Comparison of ENCODE assay signal across 1 cellular context in genomic region chr1:114511048-114511785, GRCh38.
TF ChIP-seq lines count a peak whose summit lies in the region.

Gene TRIM33 (minus strand): TSS chr1:114511203. CDS start chr1:114511076, 127 bp downstream.

TF ChIP-seq in GM12878, 131 proteins besides CTCF, POLR2A, EP300 and RAD21 (continued from another document and continues in another):
- TF ChIP-seq ATF2 (IDR thresholded peaks at IDR 0.05; ENCODE audit: low read length) (no peak), ZNF622 (IDR thresholded peaks at IDR 0.05) (no peak), JUND (IDR thresholded peaks at IDR 0.05; ENCODE audit: low read depth, low read length) (no peak), RCOR1 (conservative IDR thresholded peaks at IDR 0.05; ENCODE audit: low read depth, low read length) (no peak), HDAC6 (IDR thresholded peaks at IDR 0.05; ENCODE audit: unreplicated experiment) (no peak), ZZZ3 (IDR thresholded peaks at IDR 0.05; ENCODE audit: control insufficient read depth, insufficient read length, low read depth) (no peak), IKZF1 (conservative IDR thresholded peaks at IDR 0.05) (peak; percentile 51), ZSCAN29 (IDR thresholded peaks at IDR 0.05) (no peak), RUNX3 (IDR thresholded peaks at IDR 0.05; ENCODE audit: low read length) (no peak; the same call in 1 of the 2 replicates), BACH1 (IDR thresholded peaks at IDR 0.05; ENCODE audit: borderline replicate concordance) (peak; percentile 29; the same call in 1 of the 2 replicates), SUZ12 (IDR thresholded peaks at IDR 0.05; ENCODE audit: unreplicated experiment) (no peak), PKNOX1 (IDR thresholded peaks at IDR 0.05) (peak; percentile 48; the same call in 1 of the 2 replicates), PRDM15 (CRISPR knock-in tag; IDR thresholded peaks at IDR 0.05) (no peak), SP1 (IDR thresholded peaks at IDR 0.05; ENCODE audit: low read depth, low read length) (peak; percentile 40), KLF5 (IDR thresholded peaks at IDR 0.05; ENCODE audit: partially characterized antibody) (no peak), NFYA (IDR thresholded peaks at IDR 0.05; ENCODE audit: borderline replicate concordance, low read depth, low read length) (no peak), ZNF207 (IDR thresholded peaks at IDR 0.05; ENCODE audit: borderline replicate concordance) (peak; percentile 95), ASH2L (IDR thresholded peaks at IDR 0.05; ENCODE audit: borderline replicate concordance, low read depth) (no peak; the same call in 1 of the 2 replicates), TCF12 (IDR thresholded peaks at IDR 0.05; ENCODE audit: low read depth, low read length) (peak; percentile 25; the same call in 1 of the 2 replicates), ZNF24 (IDR thresholded peaks at IDR 0.05) (no peak), GABPA (IDR thresholded peaks at IDR 0.05; ENCODE audit: low read depth) (0 out of 2 replicates have a peak, but pooled peaks have one; percentile 33), ZNF384 (IDR thresholded peaks at IDR 0.05; ENCODE audit: borderline replicate concordance, low read depth, low read length) (peak; percentile 73), ATF3 (IDR thresholded peaks at IDR 0.05; ENCODE audit: borderline replicate concordance, extremely low read depth, low read depth, low read length) (no peak), STAT1 (conservative IDR thresholded peaks at IDR 0.05) (no peak; the same call in 1 of the 2 replicates), HDGF (IDR thresholded peaks at IDR 0.05) (peak; percentile 41; the same call in 1 of the 2 replicates), ZNF274 (IDR thresholded peaks at IDR 0.05; ENCODE audit: insufficient read depth, insufficient read length) (no peak), POU2F2 (IDR thresholded peaks at IDR 0.05; ENCODE audit: borderline replicate concordance, low read depth, low read length) (peak; percentile 68; the same call in 2 of the 3 replicates), MTA2 (IDR thresholded peaks at IDR 0.05; ENCODE audit: low read depth) (peak; percentile 20; the same call in 1 of the 2 replicates), LARP7 (IDR thresholded peaks at IDR 0.05) (no peak; the same call in 1 of the 2 replicates), ZNF217 (IDR thresholded peaks at IDR 0.05) (no peak; the same call in 1 of the 2 replicates), MEF2B (IDR thresholded peaks at IDR 0.05; ENCODE audit: partially characterized antibody, poor library complexity, severe bottlenecking) (peak; percentile 83), RFX5 (IDR thresholded peaks at IDR 0.05; ENCODE audit: low read depth, low read length) (no peak), IRF5 (IDR thresholded peaks at IDR 0.05; ENCODE audit: borderline replicate concordance) (no peak), HDAC2 (IDR thresholded peaks at IDR 0.05) (no peak), POLR2AphosphoS2 (IDR thresholded peaks at IDR 0.05; ENCODE audit: low read depth, low read length) (0 out of 2 replicates have a peak, but pooled peaks have one; percentile 81)
- TF ChIP-seq, protein P1, sequence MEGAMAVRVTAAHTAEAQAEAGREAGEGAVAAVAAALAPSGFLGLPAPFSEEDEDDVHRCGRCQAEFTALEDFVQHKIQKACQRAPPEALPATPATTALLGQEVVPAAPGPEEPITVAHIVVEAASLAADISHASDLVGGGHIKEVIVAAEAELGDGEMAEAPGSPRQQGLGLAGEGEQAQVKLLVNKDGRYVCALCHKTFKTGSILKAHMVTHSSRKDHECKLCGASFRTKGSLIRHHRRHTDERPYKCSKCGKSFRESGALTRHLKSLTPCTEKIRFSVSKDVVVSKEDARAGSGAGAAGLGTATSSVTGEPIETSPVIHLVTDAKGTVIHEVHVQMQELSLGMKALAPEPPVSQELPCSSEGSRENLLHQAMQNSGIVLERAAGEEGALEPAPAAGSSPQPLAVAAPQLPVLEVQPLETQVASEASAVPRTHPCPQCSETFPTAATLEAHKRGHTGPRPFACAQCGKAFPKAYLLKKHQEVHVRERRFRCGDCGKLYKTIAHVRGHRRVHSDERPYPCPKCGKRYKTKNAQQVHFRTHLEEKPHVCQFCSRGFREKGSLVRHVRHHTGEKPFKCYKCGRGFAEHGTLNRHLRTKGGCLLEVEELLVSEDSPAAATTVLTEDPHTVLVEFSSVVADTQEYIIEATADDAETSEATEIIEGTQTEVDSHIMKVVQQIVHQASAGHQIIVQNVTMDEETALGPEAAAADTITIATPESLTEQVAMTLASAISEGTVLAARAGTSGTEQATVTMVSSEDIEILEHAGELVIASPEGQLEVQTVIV (IDR thresholded peaks at IDR 0.05; ENCODE audit: borderline replicate concordance, partially characterized antibody), result peak; percentile 8
- TF ChIP-seq, protein P2, sequence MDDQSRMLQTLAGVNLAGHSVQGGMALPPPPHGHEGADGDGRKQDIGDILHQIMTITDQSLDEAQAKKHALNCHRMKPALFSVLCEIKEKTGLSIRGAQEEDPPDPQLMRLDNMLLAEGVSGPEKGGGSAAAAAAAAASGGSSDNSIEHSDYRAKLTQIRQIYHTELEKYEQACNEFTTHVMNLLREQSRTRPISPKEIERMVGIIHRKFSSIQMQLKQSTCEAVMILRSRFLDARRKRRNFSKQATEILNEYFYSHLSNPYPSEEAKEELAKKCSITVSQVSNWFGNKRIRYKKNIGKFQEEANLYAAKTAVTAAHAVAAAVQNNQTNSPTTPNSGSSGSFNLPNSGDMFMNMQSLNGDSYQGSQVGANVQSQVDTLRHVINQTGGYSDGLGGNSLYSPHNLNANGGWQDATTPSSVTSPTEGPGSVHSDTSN (IDR thresholded peaks at IDR 0.05; ENCODE audit: insufficient replicate concordance, low read depth, low read length), result no peak
- TF ChIP-seq, protein P3, sequence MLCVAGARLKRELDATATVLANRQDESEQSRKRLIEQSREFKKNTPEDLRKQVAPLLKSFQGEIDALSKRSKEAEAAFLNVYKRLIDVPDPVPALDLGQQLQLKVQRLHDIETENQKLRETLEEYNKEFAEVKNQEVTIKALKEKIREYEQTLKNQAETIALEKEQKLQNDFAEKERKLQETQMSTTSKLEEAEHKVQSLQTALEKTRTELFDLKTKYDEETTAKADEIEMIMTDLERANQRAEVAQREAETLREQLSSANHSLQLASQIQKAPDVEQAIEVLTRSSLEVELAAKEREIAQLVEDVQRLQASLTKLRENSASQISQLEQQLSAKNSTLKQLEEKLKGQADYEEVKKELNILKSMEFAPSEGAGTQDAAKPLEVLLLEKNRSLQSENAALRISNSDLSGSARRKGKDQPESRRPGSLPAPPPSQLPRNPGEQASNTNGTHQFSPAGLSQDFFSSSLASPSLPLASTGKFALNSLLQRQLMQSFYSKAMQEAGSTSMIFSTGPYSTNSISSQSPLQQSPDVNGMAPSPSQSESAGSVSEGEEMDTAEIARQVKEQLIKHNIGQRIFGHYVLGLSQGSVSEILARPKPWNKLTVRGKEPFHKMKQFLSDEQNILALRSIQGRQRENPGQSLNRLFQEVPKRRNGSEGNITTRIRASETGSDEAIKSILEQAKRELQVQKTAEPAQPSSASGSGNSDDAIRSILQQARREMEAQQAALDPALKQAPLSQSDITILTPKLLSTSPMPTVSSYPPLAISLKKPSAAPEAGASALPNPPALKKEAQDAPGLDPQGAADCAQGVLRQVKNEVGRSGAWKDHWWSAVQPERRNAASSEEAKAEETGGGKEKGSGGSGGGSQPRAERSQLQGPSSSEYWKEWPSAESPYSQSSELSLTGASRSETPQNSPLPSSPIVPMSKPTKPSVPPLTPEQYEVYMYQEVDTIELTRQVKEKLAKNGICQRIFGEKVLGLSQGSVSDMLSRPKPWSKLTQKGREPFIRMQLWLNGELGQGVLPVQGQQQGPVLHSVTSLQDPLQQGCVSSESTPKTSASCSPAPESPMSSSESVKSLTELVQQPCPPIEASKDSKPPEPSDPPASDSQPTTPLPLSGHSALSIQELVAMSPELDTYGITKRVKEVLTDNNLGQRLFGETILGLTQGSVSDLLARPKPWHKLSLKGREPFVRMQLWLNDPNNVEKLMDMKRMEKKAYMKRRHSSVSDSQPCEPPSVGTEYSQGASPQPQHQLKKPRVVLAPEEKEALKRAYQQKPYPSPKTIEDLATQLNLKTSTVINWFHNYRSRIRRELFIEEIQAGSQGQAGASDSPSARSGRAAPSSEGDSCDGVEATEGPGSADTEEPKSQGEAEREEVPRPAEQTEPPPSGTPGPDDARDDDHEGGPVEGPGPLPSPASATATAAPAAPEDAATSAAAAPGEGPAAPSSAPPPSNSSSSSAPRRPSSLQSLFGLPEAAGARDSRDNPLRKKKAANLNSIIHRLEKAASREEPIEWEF (IDR thresholded peaks at IDR 0.05; ENCODE audit: insufficient replicate concordance, low read depth, low read length), result no peak
- TF ChIP-seq, protein P4, sequence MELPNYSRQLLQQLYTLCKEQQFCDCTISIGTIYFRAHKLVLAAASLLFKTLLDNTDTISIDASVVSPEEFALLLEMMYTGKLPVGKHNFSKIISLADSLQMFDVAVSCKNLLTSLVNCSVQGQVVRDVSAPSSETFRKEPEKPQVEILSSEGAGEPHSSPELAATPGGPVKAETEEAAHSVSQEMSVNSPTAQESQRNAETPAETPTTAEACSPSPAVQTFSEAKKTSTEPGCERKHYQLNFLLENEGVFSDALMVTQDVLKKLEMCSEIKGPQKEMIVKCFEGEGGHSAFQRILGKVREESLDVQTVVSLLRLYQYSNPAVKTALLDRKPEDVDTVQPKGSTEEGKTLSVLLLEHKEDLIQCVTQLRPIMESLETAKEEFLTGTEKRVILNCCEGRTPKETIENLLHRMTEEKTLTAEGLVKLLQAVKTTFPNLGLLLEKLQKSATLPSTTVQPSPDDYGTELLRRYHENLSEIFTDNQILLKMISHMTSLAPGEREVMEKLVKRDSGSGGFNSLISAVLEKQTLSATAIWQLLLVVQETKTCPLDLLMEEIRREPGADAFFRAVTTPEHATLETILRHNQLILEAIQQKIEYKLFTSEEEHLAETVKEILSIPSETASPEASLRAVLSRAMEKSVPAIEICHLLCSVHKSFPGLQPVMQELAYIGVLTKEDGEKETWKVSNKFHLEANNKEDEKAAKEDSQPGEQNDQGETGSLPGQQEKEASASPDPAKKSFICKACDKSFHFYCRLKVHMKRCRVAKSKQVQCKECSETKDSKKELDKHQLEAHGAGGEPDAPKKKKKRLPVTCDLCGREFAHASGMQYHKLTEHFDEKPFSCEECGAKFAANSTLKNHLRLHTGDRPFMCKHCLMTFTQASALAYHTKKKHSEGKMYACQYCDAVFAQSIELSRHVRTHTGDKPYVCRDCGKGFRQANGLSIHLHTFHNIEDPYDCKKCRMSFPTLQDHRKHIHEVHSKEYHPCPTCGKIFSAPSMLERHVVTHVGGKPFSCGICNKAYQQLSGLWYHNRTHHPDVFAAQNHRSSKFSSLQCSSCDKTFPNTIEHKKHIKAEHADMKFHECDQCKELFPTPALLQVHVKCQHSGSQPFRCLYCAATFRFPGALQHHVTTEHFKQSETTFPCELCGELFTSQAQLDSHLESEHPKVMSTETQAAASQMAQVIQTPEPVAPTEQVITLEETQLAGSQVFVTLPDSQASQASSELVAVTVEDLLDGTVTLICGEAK (IDR thresholded peaks at IDR 0.05; ENCODE audit: borderline replicate concordance), result peak; percentile 66; the same call in 1 of the 2 replicates
